ENCODE assay signal across 9 cellular contexts in the genomic region with DNA sequence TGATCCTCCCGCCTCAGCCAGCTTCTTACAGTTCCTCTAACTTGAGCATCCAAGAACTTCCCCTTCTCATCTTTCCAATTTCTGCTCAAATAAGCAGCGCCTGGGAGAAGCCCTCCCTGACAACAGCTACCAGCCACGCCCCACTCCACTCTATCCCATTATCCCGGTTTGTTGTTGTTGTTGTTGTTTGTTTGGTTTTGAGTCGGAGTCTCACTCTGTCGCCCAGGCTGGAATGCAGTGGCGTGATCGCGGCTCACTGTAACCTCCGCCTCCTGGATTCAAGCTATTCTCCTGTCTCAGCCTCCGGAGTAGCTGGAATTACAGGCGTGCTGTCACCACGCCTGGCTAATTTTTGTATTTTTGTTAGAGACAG. TPM values are rescaled to one million over a fixed set of nuclear protein-coding genes. Genes with fewer than 3 reads are reported as not detected.
DNase-seq lines count a peak whose midpoint lies in the region; TF ChIP-seq lines count a peak whose summit lies in the region.
"Had no signal": no experiment of that assay in that cellular context is flagged by ENCODE, and none has a peak within 500 bp of the region (broad histone marks: within the 10 kb centered on the region; RNA-seq: fewer than 3 reads in every experiment).

No MANE protein-coding gene starts in this region.

- no peaks in the 10 kb centered on the region for H3K36me3 ChIP-seq in brain microvascular endothelial cell (replicated peaks)

- no peaks in the 10 kb centered on the region for H3K27me3 ChIP-seq in brain microvascular endothelial cell (replicated peaks)

- in situ Hi-C loops in GM13976 (cut with MboI; ENCODE audit: low sequenced_read_pairs, unreplicated experiment) (no loop called here), brain microvascular endothelial cell (cut with HindIII; ENCODE audit: low pct_ligation_motif_present, low sequenced_read_pairs) (no loop called here)

- DNase-seq in activated T-cell treated with anti-CD3 and anti-CD28 coated beads, Interleukin-2, amount 50 U/mL, for 24 hours = no peak
- DNase-seq in activated T-cell treated with anti-CD3 and anti-CD28 coated beads for 4 hours (no peak), chondrocyte (ENCODE audit: low spot score) (no peak), osteocyte (ENCODE audit: extremely low spot score, unreplicated experiment) (no peak), GM13976 (ENCODE audit: low spot score) (no peak), kidney glomerular epithelial cell (lab: John Stamatoyannopoulos, UW) (no peak), brain microvascular endothelial cell (no peak)

- H3K9me3 Mint-ChIP-seq in activated T-cell treated with anti-CD3 and anti-CD28 coated beads, Interleukin-2, amount 50 U/mL, for 24 hours = no peaks in the 10 kb centered on the region
- H3K9me3 Mint-ChIP-seq in IgD-negative memory B cell = peaks cover 0 to 3% (median 0%) of the 10 kb centered on the region in 3 donors
- no peaks in the 10 kb centered on the region for H3K9me3 Mint-ChIP-seq in chondrocyte (ENCODE audit: low read depth)
- no peaks in the 10 kb centered on the region for H3K9me3 Mint-ChIP-seq in osteocyte (ENCODE audit: unreplicated experiment)

- TF ChIP-seq CTCF in chondrocyte (IDR thresholded peaks at IDR 0.05) (no peak), osteocyte (IDR thresholded peaks at IDR 0.05) (no peak), GM13976 (IDR thresholded peaks at IDR 0.05; ENCODE audit: borderline replicate concordance, control extremely low read depth, extremely low read depth, insufficient read depth, missing control alignments) (no peak), brain microvascular endothelial cell (IDR thresholded peaks at IDR 0.05; ENCODE audit: low read depth, low read length, missing control alignments) (no peak)

- H3K4me3 Mint-ChIP-seq in activated T-cell treated with anti-CD3 and anti-CD28 coated beads, Interleukin-2, amount 50 U/mL, for 24 hours = peak overlapping the region; percentile 39
- peak overlapping the region; percentile 63 to 88 (median 78) for H3K4me3 Mint-ChIP-seq in IgD-negative memory B cell
- H3K4me3 Mint-ChIP-seq in chondrocyte (ENCODE audit: unreplicated experiment) = peak overlapping the region; percentile 26
- H3K4me3 Mint-ChIP-seq in osteocyte (ENCODE audit: unreplicated experiment) = peak overlapping the region; percentile 40

- no peak overlapping the region for H3K27ac Mint-ChIP-seq in activated T-cell treated with anti-CD3 and anti-CD28 coated beads, Interleukin-2, amount 50 U/mL, for 24 hours
- peak overlapping the region in 1 of 3 donors; percentile 51 for H3K27ac Mint-ChIP-seq in IgD-negative memory B cell
- H3K27ac Mint-ChIP-seq in chondrocyte (ENCODE audit: unreplicated experiment) = no peak overlapping the region
- H3K27ac Mint-ChIP-seq in osteocyte (ENCODE audit: unreplicated experiment) = peak overlapping the region; percentile 63
- H3K27ac Mint-ChIP-seq: H9 had no signal

- no peak overlapping the region for H3K4me3 ChIP-seq in brain microvascular endothelial cell (ENCODE audit: low read depth, low read length)

- no peaks in the 10 kb centered on the region for H3K36me3 Mint-ChIP-seq in activated T-cell treated with anti-CD3 and anti-CD28 coated beads, Interleukin-2, amount 50 U/mL, for 24 hours (ENCODE audit: low read depth)
- H3K36me3 Mint-ChIP-seq in IgD-negative memory B cell (no peaks in the 10 kb centered on the region), chondrocyte (ENCODE audit: low read depth) (no peaks in the 10 kb centered on the region), osteocyte (ENCODE audit: unreplicated experiment) (no peaks in the 10 kb centered on the region)

- peaks cover 20% of the 10 kb centered on the region for H3K4me1 Mint-ChIP-seq in activated T-cell treated with anti-CD3 and anti-CD28 coated beads, Interleukin-2, amount 50 U/mL, for 24 hours (ENCODE audit: low read depth)
- peaks cover 1 to 8% (median 7%) of the 10 kb centered on the region in 3 donors for H3K4me1 Mint-ChIP-seq in IgD-negative memory B cell
- peaks cover 15% of the 10 kb centered on the region for H3K4me1 Mint-ChIP-seq in chondrocyte (ENCODE audit: low read depth)
- H3K4me1 Mint-ChIP-seq in osteocyte (ENCODE audit: unreplicated experiment) = peaks cover 18% of the 10 kb centered on the region

- no peak overlapping the region for H3K27ac ChIP-seq in brain microvascular endothelial cell

- H3K27me3 Mint-ChIP-seq in activated T-cell treated with anti-CD3 and anti-CD28 coated beads, Interleukin-2, amount 50 U/mL, for 24 hours = peaks cover 65% of the 10 kb centered on the region
- H3K27me3 Mint-ChIP-seq in IgD-negative memory B cell (peaks cover 41% of the 10 kb centered on the region), chondrocyte (ENCODE audit: low read depth) (peaks cover 5% of the 10 kb centered on the region), osteocyte (ENCODE audit: unreplicated experiment) (peaks cover 18% of the 10 kb centered on the region)

RNA-seq across cellular contexts. Expression of a gene that starts 0.8 kb away (rescaled TPM):
- 0.86 TPM for polyA plus RNA-seq in IgD-negative memory B cell
- total RNA-seq in chondrocyte (129 to 133 TPM (median 130 TPM) in 3 replicates), osteocyte (182 and 185 TPM in 2 replicates)

Comparison
In these comparisons a context has a peak if more than half of its experiments do, and no peak if none do; other contexts are left out.
1. H3K4me3 Mint-ChIP-seq: peak in every context shown above with its lines; median percentile 78 in IgD-negative memory B cell; 40 in osteocyte; 39 in activated T-cell treated with anti-CD3 and anti-CD28 coated beads, Interleukin-2, amount 50 U/mL, for 24 hours; 26 in chondrocyte.